Comparison of ENCODE assay signal across 12 cellular contexts in genomic region chr9:33202018-33202417, GRCh38. TPM values are rescaled to one million over a fixed set of nuclear protein-coding genes. Genes with fewer than 3 reads are reported as not detected.
A peak's percentile ranks its signal among the peaks of the same experiment; 100 is the strongest.
DNase-seq lines count a peak whose midpoint lies in the region; ATAC-seq lines count a peak whose summit lies in the region.
"Had no signal": no experiment of that assay in that cellular context is flagged by ENCODE, and none has a peak within 500 bp of the region (broad histone marks: within the 10 kb centered on the region; RNA-seq: fewer than 3 reads in every experiment).

No MANE protein-coding gene starts in this region.

- ATAC-seq in GM18907 (IDR thresholded peaks at IDR 0.05; ENCODE audit: unreplicated experiment) (peak; percentile 58), GM21528 (IDR thresholded peaks at IDR 0.05; ENCODE audit: low FRiP score, unreplicated experiment) (peak; percentile 61), HG03159 (IDR thresholded peaks at IDR 0.05; ENCODE audit: unreplicated experiment) (peak; percentile 41)

- no peaks in the 10 kb centered on the region for H3K27me3 ChIP-seq in CD8-positive, alpha-beta memory T cell (ENCODE audit: insufficient read depth, low read length, poor library complexity, severe bottlenecking)
- H3K27me3 ChIP-seq: cardiac muscle cell, SJSA1, spleen had no signal

- DNase-seq in immature natural killer cell (no peak), NAMALWA (ENCODE audit: low spot score) (no peak), NCI-H1694 treated with DMSO at 0.1 percent for 48 hours (lab: John Stamatoyannopoulos, UW) (no peak)
- no peak for DNase-seq in CD8-positive, alpha-beta memory T cell
- DNase-seq: NCI-H187 had no signal

- no peaks in the 10 kb centered on the region for H3K36me3 Mint-ChIP-seq in immature natural killer cell
- no peaks in the 10 kb centered on the region for H3K36me3 Mint-ChIP-seq in CD8-positive, alpha-beta memory T cell

- CTCF ChIA-PET in CD8-positive, alpha-beta memory T cell (lab: Charles Lee), result interaction anchor here (1.2 to 1.4 kb wide), 2 partner anchors 9 to 24 kb away, joined by 3 read pairs; no protein-coding TSS in a partner anchor

- H3K9me3 ChIP-seq in CD8-positive, alpha-beta memory T cell (ENCODE audit: low read length), result no peaks in the 10 kb centered on the region
- H3K9me3 ChIP-seq: SJSA1, spleen had no signal

- peak overlapping the region in 3 of 5 donors; percentile 16 to 82 (median 77) for H3K4me3 Mint-ChIP-seq in immature natural killer cell
- no peak overlapping the region for H3K4me3 Mint-ChIP-seq in CD8-positive, alpha-beta memory T cell

- peaks cover 2 to 20% (median 3%) of the 10 kb centered on the region in 3 donors for H3K27me3 Mint-ChIP-seq in immature natural killer cell (ENCODE audit: low read depth in 3 of 3)
- peaks cover 0 to 12% of the 10 kb centered on the region in 2 donors for H3K27me3 Mint-ChIP-seq in CD8-positive, alpha-beta memory T cell

- no peaks in the 10 kb centered on the region for H3K9me3 Mint-ChIP-seq in immature natural killer cell
- no peaks in the 10 kb centered on the region for H3K9me3 Mint-ChIP-seq in CD8-positive, alpha-beta memory T cell

- peaks cover 9% of the 10 kb centered on the region for H3K4me1 ChIP-seq in CD8-positive, alpha-beta memory T cell (ENCODE audit: insufficient read depth, low read length)
- H3K4me1 ChIP-seq: SJSA1 had no signal

- no peaks in the 10 kb centered on the region for H3K36me3 ChIP-seq in CD8-positive, alpha-beta memory T cell (ENCODE audit: insufficient read depth, low read length)
- H3K36me3 ChIP-seq: cardiac muscle cell, SJSA1, spleen had no signal

- H3K4me3 ChIP-seq in CD8-positive, alpha-beta memory T cell (ENCODE audit: low read length), result no peak overlapping the region
- H3K4me3 ChIP-seq: cardiac muscle cell, SJSA1, spleen had no signal

- H3K27ac ChIP-seq in CD8-positive, alpha-beta memory T cell (ENCODE audit: low read depth, low read length), result no peak overlapping the region
- H3K27ac ChIP-seq: cardiac muscle cell, SJSA1 had no signal

- peak overlapping the region; percentile 37 to 98 (median 88) for H3K27ac Mint-ChIP-seq in immature natural killer cell
- peak overlapping the region in 1 of 8 donors; percentile 83 for H3K27ac Mint-ChIP-seq in CD8-positive, alpha-beta memory T cell

- POLR2A ChIA-PET in CD8-positive, alpha-beta memory T cell (lab: Charles Lee), result no interaction called here

- peaks cover 15 to 16% of the 10 kb centered on the region in 2 donors for H3K4me1 Mint-ChIP-seq in immature natural killer cell
- H3K4me1 Mint-ChIP-seq in CD8-positive, alpha-beta memory T cell, result peaks cover 7 to 13% (median 8%) of the 10 kb centered on the region in 3 donors

RNA-seq across cellular contexts. Expression of gene B4GALT1, which starts 34.9 kb away (rescaled TPM):
- polyA plus RNA-seq in immature natural killer cell, result 10 to 100 TPM; 21.7 to 49.2 (median 44.2) TPM
- 10 to 100 TPM; 38.0 to 38.3 TPM for total RNA-seq in CD8-positive, alpha-beta memory T cell
- 41.6 TPM for polyA plus RNA-seq in CD8-positive, alpha-beta memory T cell

RNA-seq across cellular contexts. Expression of gene SPINK4, which starts 37.9 kb away (rescaled TPM):
- polyA plus RNA-seq in immature natural killer cell, result not detected
- not detected for total RNA-seq in CD8-positive, alpha-beta memory T cell
- polyA plus RNA-seq in CD8-positive, alpha-beta memory T cell, result not detected
- total RNA-seq: cardiac muscle cell, fibroblast of villous mesenchyme, SJSA1, spleen had no signal

Comparison
In these comparisons a context has a peak if more than half of its experiments do, and no peak if none do; other contexts are left out.
1. H3K4me3 Mint-ChIP-seq: peak in immature natural killer cell (3 of 5); none in CD8-positive, alpha-beta memory T cell (0 of 7).
2. Peak in every context shown above with its lines, with median percentiles within 50 percentile points of each other: ATAC-seq.